ENCODE assay signal across 6 cellular contexts in the genomic region with DNA sequence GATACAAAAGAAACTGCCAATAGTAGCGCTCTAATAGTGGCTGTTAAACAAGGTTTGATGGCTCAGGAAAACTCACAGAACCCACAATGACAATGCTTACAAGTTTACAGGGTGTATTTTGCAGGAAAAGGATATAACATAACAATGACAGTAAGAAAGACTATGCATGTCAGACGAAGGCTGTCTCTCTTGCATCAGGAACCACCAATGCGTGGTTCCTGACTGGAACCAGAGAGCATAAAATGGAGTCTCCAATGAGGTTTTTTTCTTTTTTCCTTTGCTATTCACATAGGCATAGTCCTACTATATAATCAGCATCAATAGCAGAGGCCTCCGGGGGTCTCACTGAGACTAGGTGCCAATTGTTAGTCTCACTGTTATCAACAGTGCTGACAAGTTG.
"Had no signal": no experiment of that assay in that cellular context is flagged by ENCODE, and none has a peak within 500 bp of the region (broad histone marks: within the 10 kb centered on the region; RNA-seq: fewer than 3 reads in every experiment).

No MANE protein-coding gene starts in this region.

- H3K4me2 ChIP-seq: KMS-11 had no signal

- H3K4me3 Mint-ChIP-seq: IgD-negative memory B cell had no signal

- H3K27ac ChIP-seq: KMS-11 had no signal

- H3K27ac Mint-ChIP-seq: IgD-negative memory B cell had no signal

- H3K4me1 Mint-ChIP-seq: IgD-negative memory B cell had no signal

- H3K27me3 Mint-ChIP-seq: IgD-negative memory B cell had no signal

- H3K9ac ChIP-seq: KMS-11 had no signal

- H3K36me3 Mint-ChIP-seq: IgD-negative memory B cell had no signal

- DNase-seq: GOT3, H7, HCEC 1CT, KBM-7 had no signal
